ENCODE assay signal across 8 cellular contexts in the genomic region with DNA sequence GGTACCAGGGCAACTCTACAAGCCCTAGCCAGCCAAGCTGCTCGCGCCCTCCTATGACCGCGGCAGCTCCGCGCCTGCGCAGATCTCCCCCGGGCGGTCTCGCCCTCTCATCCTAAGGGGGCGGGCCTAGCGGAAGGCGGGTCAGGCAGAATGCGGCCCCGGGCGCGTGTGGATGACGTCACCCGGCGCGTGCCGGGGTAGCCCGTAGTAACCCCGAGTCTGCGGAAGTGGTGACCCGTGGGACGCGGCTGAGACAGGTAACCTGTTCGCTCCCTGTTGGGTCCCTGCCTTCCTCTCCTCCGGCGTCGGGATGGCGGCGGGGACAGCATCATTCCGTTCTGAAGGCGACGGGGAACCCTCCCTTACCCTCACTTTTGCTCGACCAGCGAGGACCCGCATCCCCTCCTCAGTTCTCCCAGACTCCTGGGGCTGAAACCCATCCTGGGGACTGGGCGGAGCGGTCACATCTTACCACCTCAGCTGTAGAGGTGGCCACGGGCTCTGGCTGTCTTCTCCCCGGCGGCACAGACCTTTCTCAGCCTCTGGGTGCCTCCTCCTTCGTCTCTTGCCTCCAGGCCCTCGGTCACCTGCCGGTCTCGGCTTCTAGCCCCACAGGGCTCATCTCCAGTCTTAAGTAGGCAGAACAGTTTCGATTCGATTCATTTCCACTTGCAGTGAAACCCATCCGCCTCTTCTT. TPM values are rescaled to one million over a fixed set of nuclear protein-coding genes. Genes with fewer than 3 reads are reported as not detected.
A peak's percentile ranks its signal among the peaks of the same experiment; 100 is the strongest.
DNase-seq lines count a peak whose midpoint lies in the region; ATAC-seq and TF ChIP-seq lines count a peak whose summit lies in the region.

A gene with protein sequence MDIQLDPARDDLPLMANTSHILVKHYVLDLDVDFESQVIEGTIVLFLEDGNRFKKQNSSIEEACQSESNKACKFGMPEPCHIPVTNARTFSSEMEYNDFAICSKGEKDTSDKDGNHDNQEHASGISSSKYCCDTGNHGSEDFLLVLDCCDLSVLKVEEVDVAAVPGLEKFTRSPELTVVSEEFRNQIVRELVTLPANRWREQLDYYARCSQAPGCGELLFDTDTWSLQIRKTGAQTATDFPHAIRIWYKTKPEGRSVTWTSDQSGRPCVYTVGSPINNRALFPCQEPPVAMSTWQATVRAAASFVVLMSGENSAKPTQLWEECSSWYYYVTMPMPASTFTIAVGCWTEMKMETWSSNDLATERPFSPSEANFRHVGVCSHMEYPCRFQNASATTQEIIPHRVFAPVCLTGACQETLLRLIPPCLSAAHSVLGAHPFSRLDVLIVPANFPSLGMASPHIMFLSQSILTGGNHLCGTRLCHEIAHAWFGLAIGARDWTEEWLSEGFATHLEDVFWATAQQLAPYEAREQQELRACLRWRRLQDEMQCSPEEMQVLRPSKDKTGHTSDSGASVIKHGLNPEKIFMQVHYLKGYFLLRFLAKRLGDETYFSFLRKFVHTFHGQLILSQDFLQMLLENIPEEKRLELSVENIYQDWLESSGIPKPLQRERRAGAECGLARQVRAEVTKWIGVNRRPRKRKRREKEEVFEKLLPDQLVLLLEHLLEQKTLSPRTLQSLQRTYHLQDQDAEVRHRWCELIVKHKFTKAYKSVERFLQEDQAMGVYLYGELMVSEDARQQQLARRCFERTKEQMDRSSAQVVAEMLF (plus strand): TSS at position 205 of the 697 bp plus-strand sequence. CDS start 33,085 bp downstream, outside the sequence.

- peak within 1 kb of the TSS; percentile 41 for H3K18ac ChIP-seq in mesendoderm (ENCODE audit: low read length)

- no peak within 1 kb of the TSS for H3K4ac ChIP-seq in mesendoderm (ENCODE audit: low read depth, low read length)

- TF ChIP-seq CTCF in endodermal cell (conservative IDR thresholded peaks at IDR 0.05): no peak

- H3K9me3 Mint-ChIP-seq in endodermal cell: peaks cover 2% of the 10 kb centered on the region

- no peak within 1 kb of the TSS for H2BK5ac ChIP-seq in mesendoderm (ENCODE audit: low read length)

- no peaks in the 10 kb centered on the region for H3K27me3 Mint-ChIP-seq in endodermal cell (ENCODE audit: insufficient read depth)

- no peaks in the 10 kb centered on the region for H3K36me3 Mint-ChIP-seq in endodermal cell (ENCODE audit: low read depth)

- peak within 1 kb of the TSS; percentile 100 for H4K5ac ChIP-seq in mesendoderm (ENCODE audit: low read length)

- peak; percentile 97 for DNase-seq in COR-L47 (lab: John Stamatoyannopoulos, UW)
- peak in 75 of 76 experiments; percentile 39 to 98 (median 95) for DNase-seq in HUDEP-2 (lab: John Stamatoyannopoulos, UW; ENCODE audit: unreplicated experiment in 76 of 76)
- peak; percentile 95 for DNase-seq in NT2/D1 (ENCODE audit: low read depth, low spot score)
- peak; percentile 96 for DNase-seq in activated CD8-positive, alpha-beta memory T cell treated with anti-CD3 and anti-CD28 coated beads, Interleukin-2, amount 50 U/mL, for 1 hour (ENCODE audit: extremely low read depth)
- peak; percentile 99 for DNase-seq in endodermal cell
- DNase-seq in mesendoderm: peak; percentile 97
- DNase-seq in stimulated activated CD8-positive, alpha-beta memory T cell treated with anti-CD3 and anti-CD28 coated beads, Interleukin-15, amount 100 ng/mL, for 1 hour (ENCODE audit: low read depth): peak; percentile 99

- peaks cover 3% of the 10 kb centered on the region for H3K79me2 ChIP-seq in mesendoderm (ENCODE audit: control insufficient read depth, insufficient read depth, low read length)

- H2BK15ac ChIP-seq in mesendoderm (replicated peaks; ENCODE audit: low read depth): no peak within 1 kb of the TSS

- H4K8ac ChIP-seq in mesendoderm (ENCODE audit: low read depth, low read length): peak within 1 kb of the TSS; percentile 98

- peak within 1 kb of the TSS; percentile 86 for H3K9ac ChIP-seq in NT2/D1 (ENCODE audit: insufficient read length, low read depth)
- H3K9ac ChIP-seq in endodermal cell (ENCODE audit: extremely low read depth, low read length, poor library complexity, severe bottlenecking): peak within 1 kb of the TSS; percentile 88
- peak within 1 kb of the TSS; percentile 87 for H3K9ac ChIP-seq in mesendoderm (ENCODE audit: low read length)

- no peak within 1 kb of the TSS for H2BK120ac ChIP-seq in mesendoderm (ENCODE audit: low read depth, low read length)

- H3K4me2 ChIP-seq in mesendoderm (ENCODE audit: low read length): peak within 1 kb of the TSS; percentile 80

- H3K27me3 ChIP-seq in NT2/D1 (ENCODE audit: insufficient read depth, insufficient read length): no peaks in the 10 kb centered on the region
- no peaks in the 10 kb centered on the region for H3K27me3 ChIP-seq in endodermal cell (ENCODE audit: control insufficient read depth, insufficient read depth, low read length, poor library complexity, severe bottlenecking)
- no peaks in the 10 kb centered on the region for H3K27me3 ChIP-seq in mesendoderm (ENCODE audit: insufficient read depth, low read length, poor library complexity)

- H3K4me3 ChIP-seq in NT2/D1 (ENCODE audit: insufficient read length, low read depth) (peak within 1 kb of the TSS; percentile 97), endodermal cell (ENCODE audit: low read length) (peak within 1 kb of the TSS; percentile 97), mesendoderm (ENCODE audit: low read length) (peak within 1 kb of the TSS; percentile 54)

- H3K36me3 ChIP-seq in NT2/D1 (ENCODE audit: insufficient read depth, insufficient read length, low read length): no peaks in the 10 kb centered on the region
- H3K36me3 ChIP-seq in endodermal cell (ENCODE audit: control insufficient read depth, insufficient read depth, low read length): no peaks in the 10 kb centered on the region
- H3K36me3 ChIP-seq in mesendoderm (ENCODE audit: control insufficient read depth, insufficient read depth, low read length): no peaks in the 10 kb centered on the region

- peak; percentile 98 for ATAC-seq in GM21381 (IDR thresholded peaks at IDR 0.05; ENCODE audit: unreplicated experiment)

- H3K4me1 ChIP-seq in NT2/D1 (ENCODE audit: insufficient read depth, insufficient read length): no peaks in the 10 kb centered on the region
- H3K4me1 ChIP-seq in endodermal cell (ENCODE audit: control insufficient read depth, insufficient read depth, low read length): no peaks in the 10 kb centered on the region
- no peaks in the 10 kb centered on the region for H3K4me1 ChIP-seq in mesendoderm (ENCODE audit: control insufficient read depth, low read depth, low read length)

- H3K9me3 ChIP-seq in NT2/D1 (ENCODE audit: insufficient read depth, low read length) (peaks cover 7% of the 10 kb centered on the region; the same call in 1 of the 2 replicates), endodermal cell (ENCODE audit: control insufficient read depth, low read length) (no peaks in the 10 kb centered on the region)

- no peak within 1 kb of the TSS for H2AK5ac ChIP-seq in mesendoderm (ENCODE audit: low read length)

- peak within 1 kb of the TSS; percentile 51 for H3K27ac ChIP-seq in endodermal cell (ENCODE audit: low read depth, low read length)
- no peak within 1 kb of the TSS for H3K27ac ChIP-seq in mesendoderm (ENCODE audit: low read depth, low read length)

- peak within 1 kb of the TSS; percentile 100 for H3K27ac Mint-ChIP-seq in endodermal cell

- peaks cover 11% of the 10 kb centered on the region for H3K79me1 ChIP-seq in mesendoderm (ENCODE audit: low read length)

- 0 to 1% methylated on average over 26 to 52 of the region's 52 CpGs for WGBS in endodermal cell (ENCODE audit: insufficient coverage in 1 of 2, insufficient read length in 1 of 2), 2 experiments
- WGBS in mesendoderm (ENCODE audit: extremely low coverage, insufficient coverage, low lambda C conversion rate): no CpG with 5 or more reads among the region's 52 CpGs

- no peak within 1 kb of the TSS for H3K23ac ChIP-seq in mesendoderm (ENCODE audit: low read length)

- H3K56ac ChIP-seq in mesendoderm (ENCODE audit: low read length): peak within 1 kb of the TSS; percentile 86

- H3K4me1 Mint-ChIP-seq in endodermal cell: peaks cover 5% of the 10 kb centered on the region

- peak within 1 kb of the TSS; percentile 95 for H3K4me3 Mint-ChIP-seq in endodermal cell

RNA-seq across cellular contexts. Expression of the gene that starts here (rescaled TPM):
- total RNA-seq in endodermal cell: 10 to 100 TPM; 23.4 to 33.7 TPM
- 14.4 TPM for polyA plus RNA-seq in endodermal cell (2013, experiment 1 of 2)
- polyA plus RNA-seq in endodermal cell (2013, experiment 2 of 2): 15.6 TPM
- polyA plus RNA-seq in mesendoderm (2013, experiment 1 of 2): 6.0 TPM
- 5.6 TPM for polyA plus RNA-seq in mesendoderm (2013, experiment 2 of 2)
